2 cellular contexts compared by ENCODE assay signal in genomic region chr1:56068210-56068609, GRCh38.
TF ChIP-seq lines count a peak whose summit lies in the region.

No MANE protein-coding gene starts in this region.

TF ChIP-seq in A549, 52 proteins besides CTCF, POLR2A, EP300 and RAD21:
- TF ChIP-seq CBX8 (IDR thresholded peaks at IDR 0.05) (no peak), HES2 (IDR thresholded peaks at IDR 0.05) (no peak), ZSCAN20 (CRISPR knock-in tag; IDR thresholded peaks at IDR 0.05) (no peak), CHD4 (IDR thresholded peaks at IDR 0.05; ENCODE audit: borderline replicate concordance) (no peak), ZC3H11A (IDR thresholded peaks at IDR 0.05) (no peak), TFCP2L1 (CRISPR knock-in tag; IDR thresholded peaks at IDR 0.05) (no peak), SREBF2 (IDR thresholded peaks at IDR 0.05) (no peak), CBX2 (IDR thresholded peaks at IDR 0.05; ENCODE audit: borderline replicate concordance, low read depth) (no peak), JUN (IDR thresholded peaks at IDR 0.05) (no peak), USF2 (IDR thresholded peaks at IDR 0.05) (no peak), MAZ (IDR thresholded peaks at IDR 0.05; ENCODE audit: borderline replicate concordance, low read depth, low read length) (no peak), RFX5 (IDR thresholded peaks at IDR 0.05) (no peak), GATA3 (IDR thresholded peaks at IDR 0.05; ENCODE audit: borderline replicate concordance) (no peak), CEBPB (IDR thresholded peaks at IDR 0.05) (no peak), EHF (CRISPR knock-in tag; IDR thresholded peaks at IDR 0.05) (no peak), SMC3 (IDR thresholded peaks at IDR 0.05) (no peak), HOXB5 (CRISPR knock-in tag; IDR thresholded peaks at IDR 0.05) (no peak), ZFP36 (IDR thresholded peaks at IDR 0.05; ENCODE audit: borderline replicate concordance, partially characterized antibody) (no peak), MAFK (IDR thresholded peaks at IDR 0.05; ENCODE audit: partially characterized antibody) (no peak), RNF2 (IDR thresholded peaks at IDR 0.05; ENCODE audit: borderline replicate concordance, low read depth) (no peak)

TF ChIP-seq in IMR-90, 13 proteins besides CTCF, POLR2A, EP300 and RAD21:
- no peak for TF ChIP-seq ELK1 (IDR thresholded peaks at IDR 0.05; ENCODE audit: borderline replicate concordance, low read depth, low read length)
- no peak for TF ChIP-seq CHD1 (IDR thresholded peaks at IDR 0.05; ENCODE audit: low read depth, low read length)
- TF ChIP-seq SMC3 (IDR thresholded peaks at IDR 0.05; ENCODE audit: low read depth, low read length): no peak
- no peak for TF ChIP-seq RFX5 (IDR thresholded peaks at IDR 0.05; ENCODE audit: low read depth, low read length)
- no peak for TF ChIP-seq BHLHE40 (IDR thresholded peaks at IDR 0.05; ENCODE audit: low read depth, low read length)
TF ChIP-seq in IMR-90: peak in this region for 0.
